Comparison of ENCODE assay signal across 8 cellular contexts in the genomic region with DNA sequence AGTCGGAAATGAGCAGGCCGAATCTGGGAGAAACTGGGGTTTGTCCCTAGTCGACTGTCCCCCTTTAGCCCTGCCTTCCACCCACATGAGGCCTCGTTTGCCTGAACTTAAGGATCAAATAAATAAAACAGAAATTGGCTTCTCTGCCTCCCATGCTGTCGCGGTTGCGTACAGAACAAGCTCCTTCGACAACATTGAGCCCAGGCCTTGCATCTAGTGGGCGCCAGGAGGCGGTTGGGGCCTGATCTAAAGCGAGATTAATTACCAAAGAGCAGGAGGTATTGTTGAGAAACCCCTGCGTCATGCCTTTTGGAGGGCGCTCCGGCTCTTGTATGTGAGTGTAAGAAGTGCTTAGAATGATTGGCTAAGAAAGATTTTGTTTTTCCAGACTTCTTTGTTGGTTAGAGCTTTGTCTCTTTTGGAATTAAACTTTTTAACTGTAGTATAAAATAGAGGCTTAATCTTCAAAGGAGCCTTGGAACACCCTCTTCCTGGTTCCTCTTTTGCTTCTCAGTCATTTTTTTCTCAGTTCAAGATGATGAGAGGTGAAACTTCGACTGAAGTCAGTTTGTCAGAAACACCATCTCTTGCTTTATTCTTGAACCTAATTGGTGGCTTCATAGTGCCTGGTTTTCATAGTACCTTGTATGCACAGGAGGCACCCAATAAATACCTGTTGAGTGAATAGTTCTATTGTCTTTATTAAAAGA. TPM values are rescaled to one million over a fixed set of nuclear protein-coding genes. Genes with fewer than 3 reads are reported as not detected.
DNase-seq lines count a peak whose midpoint lies in the region; ATAC-seq and TF ChIP-seq lines count a peak whose summit lies in the region.

No MANE protein-coding gene starts in this region.

- intact Hi-C loops in sciatic nerve (cut with DNase I): no loop called here

- in situ Hi-C loops in astrocyte of the cerebellum (cut with HindIII; ENCODE audit: low sequenced_read_pairs): no loop called here

- peak overlapping the region; percentile 99 for H3K4me3 ChIP-seq in astrocyte of the cerebellum (ENCODE audit: low read depth, low read length)

- peak; percentile 4 for DNase-seq in NCI-H1105 (lab: John Stamatoyannopoulos, UW)
- peak; percentile 57 for DNase-seq in T-helper 9 cell
- peak; percentile 86 for DNase-seq in astrocyte of the cerebellum (ENCODE audit: low read depth)
- DNase-seq in hypothalamus (lab: John Stamatoyannopoulos, UW): peak in 40 of 51 donors; percentile 5 to 71 (median 42)
- peak; percentile 79 for DNase-seq in sciatic nerve (ENCODE audit: low spot score)
- no peak for DNase-seq in cortex of kidney (lab: John Stamatoyannopoulos, UW)

- peak; percentile 60 for TF ChIP-seq CTCF in GM12874 (IDR thresholded peaks at IDR 0.05; ENCODE audit: insufficient read depth, low read depth, low read length)
- TF ChIP-seq CTCF in astrocyte of the cerebellum (IDR thresholded peaks at IDR 0.05; ENCODE audit: low read depth, low read length, missing control alignments): peak; percentile 75

- ATAC-seq in HG02642 (IDR thresholded peaks at IDR 0.05; ENCODE audit: poor library complexity, unreplicated experiment): peak; percentile 56
- peak; percentile 85 for ATAC-seq in sciatic nerve

RNA-seq across cellular contexts. Expression of gene ATP6V0E1, which starts 0.8 kb away (rescaled TPM):
- total RNA-seq in sciatic nerve: 141 TPM

RNA-seq across cellular contexts. Expression of gene RPL26L1, which starts 25.2 kb away (rescaled TPM):
- 24.7 TPM for total RNA-seq in sciatic nerve
